9 cellular contexts compared by ENCODE assay signal in genomic region chr4:78065514-78066192, GRCh38. TPM values are rescaled to one million over a fixed set of nuclear protein-coding genes. Genes with fewer than 3 reads are reported as not detected.
"Had no signal": no experiment of that assay in that cellular context is flagged by ENCODE, and none has a peak within 500 bp of the region (broad histone marks: within the 10 kb centered on the region; RNA-seq: fewer than 3 reads in every experiment).

No MANE protein-coding gene starts in this region.

- H3K4me3 Mint-ChIP-seq: activated B cell treated with CpG ODN at 0.5 μM for 24 hours; activated CD4-positive, alpha-beta T cell treated with anti-CD3 and anti-CD28 coated beads, Interleukin-2, amount 10 ng/mL, durations not matched to agents 24 days and 14 days; neural crest cell had no signal

- H3K4me1 Mint-ChIP-seq: activated B cell treated with CpG ODN at 0.5 μM for 24 hours, neural crest cell had no signal

- H3K27me3 ChIP-seq: cardiac muscle cell, gastroesophageal sphincter, uterus had no signal

- DNase-seq: activated B cell treated with CpG ODN at 0.5 μM for 24 hours; activated CD4-positive, alpha-beta T cell treated with anti-CD3 and anti-CD28 coated beads, Interleukin-2, amount 10 ng/mL, durations not matched to agents 24 days and 14 days; activated CD8-positive, alpha-beta memory T cell treated with anti-CD3 and anti-CD28 coated beads for 24 hours; activated naive CD4-positive, alpha-beta T cell treated with Interleukin-2 at 50 U/mL for 16 hours; kidney glomerular epithelial cell; uterus had no signal

- H3K4me1 ChIP-seq: gastroesophageal sphincter, uterus had no signal

- H3K4me3 ChIP-seq: cardiac muscle cell, gastroesophageal sphincter, uterus had no signal

- H3K27ac Mint-ChIP-seq: activated B cell treated with CpG ODN at 0.5 μM for 24 hours; activated CD4-positive, alpha-beta T cell treated with anti-CD3 and anti-CD28 coated beads, Interleukin-2, amount 10 ng/mL, durations not matched to agents 24 days and 14 days had no signal

- H3K9me3 Mint-ChIP-seq: activated B cell treated with CpG ODN at 0.5 μM for 24 hours; activated CD4-positive, alpha-beta T cell treated with anti-CD3 and anti-CD28 coated beads, Interleukin-2, amount 10 ng/mL, durations not matched to agents 24 days and 14 days had no signal

- H3K27ac ChIP-seq: cardiac muscle cell, gastroesophageal sphincter, uterus had no signal

- H3K36me3 ChIP-seq: cardiac muscle cell, gastroesophageal sphincter, uterus had no signal

- H3K9me3 ChIP-seq: gastroesophageal sphincter, uterus had no signal

- ATAC-seq: gastroesophageal sphincter had no signal

RNA-seq across cellular contexts. Expression of gene FRAS1, which starts 8.5 kb away (rescaled TPM):
- total RNA-seq: activated B cell treated with CpG ODN at 0.5 μM for 24 hours; activated CD4-positive, alpha-beta T cell treated with anti-CD3 and anti-CD28 coated beads, Interleukin-2, amount 10 ng/mL, durations not matched to agents 24 days and 14 days had no signal
